ENCODE assay signal across 19 cellular contexts in the genomic region with DNA sequence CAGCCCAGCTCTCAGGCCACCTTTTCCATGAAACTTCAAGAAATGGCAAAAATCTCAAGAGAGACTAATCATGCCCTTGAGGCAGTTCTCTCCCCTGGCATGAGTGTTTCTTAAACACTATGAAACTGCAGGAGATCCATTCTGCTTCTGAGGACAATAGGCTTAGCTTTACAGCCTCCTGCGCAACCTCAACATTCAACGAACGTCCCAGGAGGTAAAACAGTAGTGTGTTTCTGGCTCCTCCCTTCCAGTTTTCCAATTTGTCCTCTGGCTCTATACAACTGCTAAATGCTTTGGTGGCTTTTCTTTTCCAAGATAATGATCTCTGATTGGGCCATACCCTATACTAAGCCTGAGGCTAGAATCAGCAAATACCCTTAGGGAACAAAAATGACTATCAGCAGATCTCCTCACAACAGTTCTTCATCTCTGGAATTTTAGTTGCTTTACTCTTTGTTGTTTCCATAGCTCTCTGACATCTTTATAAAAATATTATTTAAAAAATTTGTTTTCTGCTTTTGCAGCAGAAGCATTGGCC.
DNase-seq lines count a peak whose midpoint lies in the region; ATAC-seq and TF ChIP-seq lines count a peak whose summit lies in the region.
"Had no signal": no experiment of that assay in that cellular context is flagged by ENCODE, and none has a peak within 500 bp of the region (broad histone marks: within the 10 kb centered on the region; RNA-seq: fewer than 3 reads in every experiment).

No MANE protein-coding gene starts in this region.

- BruUV-seq in A673 (replicated peaks; lab: Mats Ljungman, UMichigan) (no TSS peak), HCT116 (replicated peaks; lab: Mats Ljungman, UMichigan) (no TSS peak)

- H3K4me3 ChIP-seq in A673 (ENCODE audit: low read depth, low read length, poor library complexity, severe bottlenecking) (no peak overlapping the region), HCT116 (replicated peaks in 1 of 2; ENCODE audit: low read depth in 1 of 2, low read length in 2 of 2) (peak overlapping the region; percentile 14 to 19; a peak in 3 of 4 replicates), colonic mucosa (no peak overlapping the region)
- H3K4me3 ChIP-seq: Peyer's patch, SJSA1 had no signal

- no peak for TF ChIP-seq POLR2A in HCT116 (IDR thresholded peaks at IDR 0.05; ENCODE audit: borderline replicate concordance, extremely low read depth, insufficient read depth, insufficient read length)

- DNase-seq in A673 (ENCODE audit: low spot score) = peak; percentile 92
- no peak for DNase-seq in HCT116 (ENCODE audit: low read depth, low spot score)
- DNase-seq in NCI-H69 (lab: John Stamatoyannopoulos, UW) = peak; percentile 81
- DNase-seq in iPS DF 19.7 (ENCODE audit: low read depth, low spot score) = peak; percentile 2
- no peak for DNase-seq in foreskin keratinocyte
- no peak for DNase-seq in colonic mucosa
- DNase-seq in Right ventricle myocardium inferior (ENCODE audit: missing footprints) = no peak
- no peak for DNase-seq in effector CD4-positive, alpha-beta T cell
- DNase-seq: 8988T, AML-193, GDM1, Karpas-422, NCI-H1694 treated with DMSO at 0.1 percent for 48 hours, NCI-H2081 treated with DMSO at 0.1 percent for 48 hours, NCI-H510A, NCI-H82, Peyer's patch had no signal

- intact Hi-C loops in A673 (cut with micrococcal nuclease; ENCODE audit: unreplicated experiment) = no loop called here
- intact Hi-C loops in HCT116 (cut with micrococcal nuclease) = no loop called here
- intact Hi-C loops in colonic mucosa (cut with DNase I) = no loop called here
- intact Hi-C loops in Right ventricle myocardium inferior (cut with DNase I) = no loop called here

- H3K27ac ChIP-seq in A673 (ENCODE audit: low read depth, low read length, poor library complexity, severe bottlenecking) = no peak overlapping the region
- peak overlapping the region; percentile 76 for H3K27ac ChIP-seq in HCT116 (ENCODE audit: low read depth, low read length)
- H3K27ac ChIP-seq in foreskin keratinocyte = no peak overlapping the region
- no peak overlapping the region for H3K27ac ChIP-seq in colonic mucosa
- H3K27ac ChIP-seq: C4-2B, Peyer's patch, SJSA1 had no signal

- peak overlapping the region; percentile 69 for H2AFZ ChIP-seq in HCT116 (ENCODE audit: low read depth, low read length, poor library complexity, severe bottlenecking)

- H3K9ac ChIP-seq in HCT116 (ENCODE audit: low read length) (peak overlapping the region; percentile 50), colonic mucosa (ENCODE audit: low read depth in 2 of 2, low read length in 2 of 2) (no peak overlapping the region)

- H3K9me3 ChIP-seq in A673 (ENCODE audit: low read depth, low read length, poor library complexity, severe bottlenecking) (no peaks in the 10 kb centered on the region), HCT116 (ENCODE audit: control insufficient read depth in 1 of 2, insufficient read depth in 1 of 2, low read depth in 1 of 2, low read length in 2 of 2) (no peaks in the 10 kb centered on the region), colonic mucosa (no peaks in the 10 kb centered on the region)
- H3K9me3 ChIP-seq: Peyer's patch, SJSA1 had no signal

- H4K20me1 ChIP-seq in HCT116 (ENCODE audit: insufficient read depth) = no peaks in the 10 kb centered on the region

- no peaks in the 10 kb centered on the region for H3K36me3 ChIP-seq in A673 (ENCODE audit: insufficient read depth, low read length, poor library complexity, severe bottlenecking)
- no peaks in the 10 kb centered on the region for H3K36me3 ChIP-seq in HCT116 (ENCODE audit: control insufficient read depth in 1 of 2, insufficient read depth in 2 of 2, low read length in 2 of 2)
- no peaks in the 10 kb centered on the region for H3K36me3 ChIP-seq in colonic mucosa
- H3K36me3 ChIP-seq: Peyer's patch, SJSA1 had no signal

- TF ChIP-seq CTCF in A673 (conservative IDR thresholded peaks at IDR 0.05; ENCODE audit: low read depth, low read length) (no peak), HCT116 (IDR thresholded peaks at IDR 0.05 in 2 of 3, conservative IDR thresholded peaks at IDR 0.05 in 1 of 3; ENCODE audit: borderline replicate concordance in 1 of 3, insufficient read depth in 1 of 3, low read depth in 2 of 3, low read length in 2 of 3) (no peak), foreskin keratinocyte (conservative IDR thresholded peaks at IDR 0.05) (no peak), colonic mucosa (IDR thresholded peaks at IDR 0.05) (no peak)

- ATAC-seq in HCT116 (peak; percentile 20), foreskin keratinocyte (no peak), Right ventricle myocardium inferior (no peak)

- H3K4me1 ChIP-seq in A673 (ENCODE audit: insufficient read depth, low read length, poor library complexity, severe bottlenecking) = peaks cover 19% of the 10 kb centered on the region
- peaks cover 73 to 97% of the 10 kb centered on the region in 2 experiments for H3K4me1 ChIP-seq in HCT116 (ENCODE audit: control insufficient read depth in 1 of 2, insufficient read depth in 2 of 2, low read length in 2 of 2)
- no peaks in the 10 kb centered on the region for H3K4me1 ChIP-seq in foreskin keratinocyte
- no peaks in the 10 kb centered on the region for H3K4me1 ChIP-seq in colonic mucosa

- H3K27me3 ChIP-seq in A673 (replicated peaks; ENCODE audit: insufficient read depth, low read depth, low read length, poor library complexity) (no peaks in the 10 kb centered on the region), HCT116 (ENCODE audit: insufficient read depth, low read length) (no peaks in the 10 kb centered on the region), foreskin keratinocyte (no peaks in the 10 kb centered on the region), colonic mucosa (no peaks in the 10 kb centered on the region)
- H3K27me3 ChIP-seq: Peyer's patch, SJSA1 had no signal

- no peaks in the 10 kb centered on the region for H3K79me2 ChIP-seq in HCT116 (ENCODE audit: insufficient read depth, low read length)

- POLR2A ChIA-PET in A673 (lab: Charles Lee; ENCODE audit: low non-redundant PET) (no interaction called here), HCT116 (lab: Charles Lee) (interaction anchor here (1.1 kb wide), 1 partner anchor 10 kb away, joined by 3 read pairs; no protein-coding TSS in a partner anchor)

- RAD21 ChIA-PET in HCT116 (lab: Charles Lee; ENCODE audit: low non-redundant PET in 1 of 2, low total read pairs in 2 of 2, uncharacterized antibody in 2 of 2, unreplicated experiment in 2 of 2) = no interaction called here

- no peaks in the 10 kb centered on the region for H3K9me2 ChIP-seq in HCT116 (ENCODE audit: insufficient read depth)

- peak overlapping the region; percentile 62 for H3K4me2 ChIP-seq in HCT116 (ENCODE audit: low read length)

- no peak for TF ChIP-seq RAD21 in HCT116 (IDR thresholded peaks at IDR 0.05; ENCODE audit: low read depth)

- CTCF ChIA-PET in A673 (lab: Charles Lee) = no interaction called here
- CTCF ChIA-PET in HCT116 (lab: Charles Lee) = interaction anchor here (1.2 to 1.4 kb wide), 2 partner anchors 8 to 12 kb away, joined by 3 read pairs; no protein-coding TSS in a partner anchor

TF ChIP-seq in HCT116, 20 proteins besides CTCF, POLR2A, EP300 and RAD21:
- TF ChIP-seq POLR2AphosphoS5 (IDR thresholded peaks at IDR 0.05; ENCODE audit: low read depth, low read length) = peak; percentile 47
- TF ChIP-seq CBX3 (IDR thresholded peaks at IDR 0.05; ENCODE audit: low read depth) = no peak; the same call in 1 of the 2 replicates

Comparison
In these comparisons a context has a peak if more than half of its experiments do, and no peak if none do; other contexts are left out.
1. DNase-seq: peak in A673 (single experiment), NCI-H69 (single experiment) and iPS DF 19.7 (single experiment); none in HCT116 (single experiment), foreskin keratinocyte (0 of 2), colonic mucosa (single experiment), Right ventricle myocardium inferior (single experiment) and effector CD4-positive, alpha-beta T cell (single experiment).
2. H3K4me3 ChIP-seq: peak in HCT116 (2 of 2); none in A673 (single experiment) and colonic mucosa (single experiment).